Comparison of ENCODE assay signal across 8 cellular contexts in genomic region chr4:166836865-166837264, GRCh38.
"Had no signal": no experiment of that assay in that cellular context is flagged by ENCODE, and none has a peak within 500 bp of the region (broad histone marks: within the 10 kb centered on the region; RNA-seq: fewer than 3 reads in every experiment).

No MANE protein-coding gene starts in this region.

- H3K4me3 ChIP-seq: GM12878 had no signal

- FAIRE-seq: G401.6, GM12878, GM12891, GM12892, GM18507, GM19239 had no signal

- DNase-seq: GDM1, GF-D8 had no signal

- ATAC-seq: GM12878 had no signal
